Comparison of ENCODE assay signal across 9 cellular contexts in the genomic region with DNA sequence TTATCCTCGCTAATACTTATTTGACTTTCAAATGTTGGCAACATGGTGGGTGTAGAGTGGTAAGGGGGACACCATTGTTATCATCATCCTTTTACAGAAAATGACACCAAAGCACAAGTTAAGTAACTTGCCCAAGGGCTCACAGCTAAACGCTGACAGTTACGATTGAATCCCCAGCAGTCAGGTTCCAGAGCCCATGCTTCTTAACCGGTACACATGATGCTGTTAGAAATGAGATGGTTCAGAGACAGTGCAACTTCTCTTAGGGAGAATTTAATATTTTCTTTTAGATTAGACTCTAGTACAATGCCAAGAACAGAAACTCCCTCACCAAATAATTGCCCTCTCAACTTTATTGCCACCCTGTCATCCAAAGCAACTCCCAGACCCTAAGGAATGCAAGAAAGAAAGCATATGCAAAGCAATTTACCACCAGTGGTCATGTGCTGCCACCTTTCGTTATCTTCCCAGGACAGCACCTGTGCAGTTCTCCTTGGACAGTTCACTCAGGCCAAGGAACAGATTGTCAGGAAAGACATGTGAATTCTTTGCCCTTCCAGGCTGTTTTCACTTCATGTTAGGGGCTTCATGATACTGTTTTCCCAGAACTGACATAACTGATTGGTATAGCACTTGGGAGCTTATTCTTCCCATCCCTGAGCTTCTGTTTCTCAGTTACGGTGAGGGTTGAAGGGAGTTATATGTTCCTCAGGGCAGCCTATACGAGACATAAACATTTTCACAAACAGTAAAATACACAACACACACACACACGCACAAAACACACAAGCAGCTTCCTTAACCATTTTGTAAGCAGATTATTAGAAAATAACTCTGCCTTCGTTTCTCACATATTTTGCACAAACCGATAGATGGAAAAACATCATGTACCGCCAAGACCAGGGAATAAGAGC. TPM values are rescaled to one million over a fixed set of nuclear protein-coding genes. Genes with fewer than 3 reads are reported as not detected.
A peak's percentile ranks its signal among the peaks of the same experiment; 100 is the strongest.
DNase-seq lines count a peak whose midpoint lies in the region; ATAC-seq and TF ChIP-seq lines count a peak whose summit lies in the region.
"Had no signal": no experiment of that assay in that cellular context is flagged by ENCODE, and none has a peak within 500 bp of the region (broad histone marks: within the 10 kb centered on the region; RNA-seq: fewer than 3 reads in every experiment).

No MANE protein-coding gene starts in this region.

- no peak overlapping the region for H3K4me2 ChIP-seq in fibroblast of lung (ENCODE audit: extremely low read depth, insufficient read depth, low read length)

- no peaks in the 10 kb centered on the region for H3K9me3 ChIP-seq in fibroblast of lung (ENCODE audit: control insufficient read depth, insufficient read depth, low read depth, low read length)
- no peaks in the 10 kb centered on the region for H3K9me3 ChIP-seq in spleen

- no peaks in the 10 kb centered on the region for H4K20me1 ChIP-seq in fibroblast of lung (ENCODE audit: control insufficient read depth, extremely low read depth, insufficient read depth, low read length)

- peak; percentile 90 for TF ChIP-seq RAD21 in Ishikawa (IDR thresholded peaks at IDR 0.05; ENCODE audit: low read depth)

- intact Hi-C loops in spleen (cut with DNase I; ENCODE audit: low total_unique reads): loop anchor here (10.0 kb wide), 1 partner anchor 53 kb away; no protein-coding TSS in a partner anchor

- 62 to 72% (median 68%) methylated on average over 11 of the region's 11 CpGs for WGBS in spleen, 5 donors

- no peak overlapping the region for H2AFZ ChIP-seq in fibroblast of lung (ENCODE audit: low read length)

- TF ChIP-seq CTCF in fibroblast of lung (conservative IDR thresholded peaks at IDR 0.05 in 1 of 2, IDR thresholded peaks at IDR 0.05 in 1 of 2; ENCODE audit: low read depth in 1 of 2, low read length in 2 of 2) (peak; percentile 14 to 45), spleen (IDR thresholded peaks at IDR 0.05 in 8 of 11, conservative IDR thresholded peaks at IDR 0.05 in 3 of 11) (peak; percentile 31 to 80 (median 69))

- DNase-seq in NCI-H524 (lab: John Stamatoyannopoulos, UW) (peak; percentile 29 to 68), NCI-H524 treated with DMSO at 0.1 percent for 48 hours (lab: John Stamatoyannopoulos, UW) (no peak), UCSD-AML1 (lab: John Stamatoyannopoulos, UW; ENCODE audit: unreplicated experiment) (peak; percentile 32), fibroblast of lung (ENCODE audit: low read depth in 2 of 2) (peak; percentile 12 to 54), spleen (no peak), HPDE6-E6E7 (ENCODE audit: extremely low spot score) (no peak)
- DNase-seq: activated naive CD8-positive, alpha-beta T cell treated with anti-CD3 and anti-CD28 coated beads, Interleukin-2, amount 10 ng/mL, durations not matched to agents 7 days and 5 days had no signal

- H3K36me3 ChIP-seq in fibroblast of lung (ENCODE audit: control insufficient read depth, insufficient read depth, low read length) (no peaks in the 10 kb centered on the region), spleen (peaks cover 0 to 27% (median 0%) of the 10 kb centered on the region in 6 donors)

- no peak overlapping the region for H3K4me3 ChIP-seq in fibroblast of lung (replicated peaks in 1 of 4; ENCODE audit: control extremely low read depth in 1 of 4, insufficient read depth in 1 of 4, low read depth in 3 of 4, low read length in 4 of 4)
- H3K4me3 ChIP-seq in spleen: peak overlapping the region in 1 of 8 donors; percentile 24

- no peak for ATAC-seq in HG03196 (IDR thresholded peaks at IDR 0.05; ENCODE audit: unreplicated experiment)

- no peak for TF ChIP-seq POLR2A in spleen (IDR thresholded peaks at IDR 0.05)

- TF ChIP-seq EP300 in Ishikawa (IDR thresholded peaks at IDR 0.05; ENCODE audit: borderline replicate concordance): no peak

- H3K27me3 ChIP-seq in fibroblast of lung (ENCODE audit: control insufficient read depth, insufficient read depth, low read length) (no peaks in the 10 kb centered on the region), spleen (replicated peaks in 1 of 7) (no peaks in the 10 kb centered on the region)

- H3K4me1 ChIP-seq in fibroblast of lung (ENCODE audit: control insufficient read depth, extremely low read depth, insufficient read depth, low read length) (peaks cover 4% of the 10 kb centered on the region), spleen (peaks cover 42 to 100% (median 89%) of the 10 kb centered on the region in 6 donors)

- H3K27ac ChIP-seq in fibroblast of lung (ENCODE audit: insufficient read depth, low read length) (no peak overlapping the region), spleen (peak overlapping the region in 5 of 8 donors; percentile 45 to 96 (median 93))

- H3K9ac ChIP-seq in fibroblast of lung (ENCODE audit: insufficient read depth, low read length): no peak overlapping the region

- no peaks in the 10 kb centered on the region for H3K79me2 ChIP-seq in fibroblast of lung (ENCODE audit: control insufficient read depth, insufficient read depth, low read length)

TF ChIP-seq in Ishikawa, 13 proteins besides CTCF, POLR2A, EP300 and RAD21:
- no peak for TF ChIP-seq CREB1 (IDR thresholded peaks at IDR 0.05; ENCODE audit: low read depth)
- no peak for TF ChIP-seq YY1 (IDR thresholded peaks at IDR 0.05; ENCODE audit: low read depth)
- no peak for TF ChIP-seq NFIC (IDR thresholded peaks at IDR 0.05)
- no peak for TF ChIP-seq TAF1 (IDR thresholded peaks at IDR 0.05; ENCODE audit: low read depth)
- TF ChIP-seq ZBTB7A (IDR thresholded peaks at IDR 0.05; ENCODE audit: low read depth): no peak
- TF ChIP-seq CEBPB (IDR thresholded peaks at IDR 0.05): no peak
- no peak for TF ChIP-seq MAX (IDR thresholded peaks at IDR 0.05)
- TF ChIP-seq FOXM1 (IDR thresholded peaks at IDR 0.05; ENCODE audit: borderline replicate concordance, low read depth): no peak
- TF ChIP-seq REST (IDR thresholded peaks at IDR 0.05; ENCODE audit: low read depth): no peak
- TF ChIP-seq TEAD4 (IDR thresholded peaks at IDR 0.05): no peak
- TF ChIP-seq USF1 (IDR thresholded peaks at IDR 0.05): no peak
- no peak for TF ChIP-seq EGR1 (IDR thresholded peaks at IDR 0.05)

RNA-seq across cellular contexts. Expression of gene HLA-DMA, which starts 5.1 kb away (rescaled TPM):
- total RNA-seq in fibroblast of lung (9.8 and 12.1 TPM in 2 replicates), spleen (100 to 1,000 TPM; 141 to 218 (median 173) TPM)
- polyA plus RNA-seq in fibroblast of lung (3.7 and 7.1 TPM in 2 replicates), spleen (100 to 1,000 TPM; 235 to 423 (median 270) TPM)
- polyA plus RNA-seq in fibroblast of lung (2012): 6.0 and 13.7 TPM in 2 replicates
- polyA minus RNA-seq in fibroblast of lung (ENCODE audit: low replicate concordance): 4.1 and 20.2 TPM in 2 replicates

RNA-seq across cellular contexts. Expression of gene HLA-DMB, which starts 7.0 kb away (rescaled TPM):
- 0.51 and 0.83 TPM in 2 replicates for total RNA-seq in fibroblast of lung
- polyA plus RNA-seq in fibroblast of lung: 0.28 TPM in 2 replicates
- 0.09 and 0.15 TPM in 2 replicates for polyA plus RNA-seq in fibroblast of lung (2012)
- polyA minus RNA-seq in fibroblast of lung (ENCODE audit: low replicate concordance): not detected in 2 replicates
- 100 to 1,000 TPM; 124 to 178 (median 144) TPM for total RNA-seq in spleen
- 100 to 1,000 TPM; 158 to 226 (median 209) TPM for polyA plus RNA-seq in spleen

RNA-seq across cellular contexts. Expression of gene BRD2, which starts 20.6 kb away (rescaled TPM):
- total RNA-seq in fibroblast of lung (59.3 and 75.6 TPM in 2 replicates), spleen (100 to 1,000 TPM; 169 to 277 (median 234) TPM)
- polyA plus RNA-seq in fibroblast of lung (126 and 154 TPM in 2 replicates), spleen (100 to 1,000 TPM in 2 of 3 donors, 10 to 100 TPM in 1; 80.5 to 127 (median 103) TPM)
- polyA plus RNA-seq in fibroblast of lung (2012): 97.2 and 108 TPM in 2 replicates
- 103 and 130 TPM in 2 replicates for polyA minus RNA-seq in fibroblast of lung (ENCODE audit: low replicate concordance)

Comparison
In these comparisons a context has a peak if more than half of its experiments do, and no peak if none do; other contexts are left out.
1. DNase-seq: peak in NCI-H524 (2 of 2), UCSD-AML1 (single experiment) and fibroblast of lung (2 of 2); none in NCI-H524 treated with DMSO at 0.1 percent for 48 hours (single experiment), spleen (single experiment) and HPDE6-E6E7 (single experiment).
2. RNA of gene HLA-DMA, which starts 5.1 kb away (total RNA-seq): 141 to 218 TPM in spleen; 9.8 to 12.1 TPM in fibroblast of lung; every median in the first group is over 10 times any median in the second.
3. RNA of gene HLA-DMB, which starts 7.0 kb away (total RNA-seq): 124 to 178 TPM in spleen; 0.51 to 0.83 TPM in fibroblast of lung; every median in the first group is over 10 times any median in the second.